In genomic region chr6:95723638-95724037, GRCh38 we compare ENCODE assay signal across 14 cellular contexts.
"Had no signal": no experiment of that assay in that cellular context is flagged by ENCODE, and none has a peak within 500 bp of the region (broad histone marks: within the 10 kb centered on the region; RNA-seq: fewer than 3 reads in every experiment).

No MANE protein-coding gene starts in this region.

- H3K4me3 ChIP-seq: dorsolateral prefrontal cortex, mucosa of descending colon, tibial artery had no signal

- H3K4me3 Mint-ChIP-seq: endodermal cell; naive thymus-derived CD4-positive, alpha-beta T cell; stimulated activated memory B cell treated with anti-CD40 and anti-IgM and Interleukin-4, amounts not matched to agents 10 μg/mL and 1 μg/mL and 100 μg/mL, for 72 hours had no signal

- H3K79me2 ChIP-seq: parathyroid adenoma had no signal

- H3K27me3 Mint-ChIP-seq: naive thymus-derived CD4-positive, alpha-beta T cell; stimulated activated memory B cell treated with anti-CD40 and anti-IgM and Interleukin-4, amounts not matched to agents 10 μg/mL and 1 μg/mL and 100 μg/mL, for 72 hours had no signal

- H3K4me1 Mint-ChIP-seq: naive thymus-derived CD4-positive, alpha-beta T cell; stimulated activated memory B cell treated with anti-CD40 and anti-IgM and Interleukin-4, amounts not matched to agents 10 μg/mL and 1 μg/mL and 100 μg/mL, for 72 hours had no signal

- H3K9me3 ChIP-seq: neutrophil had no signal

- DNase-seq: activated naive CD4-positive, alpha-beta T cell; activated T-cell treated with anti-CD3 and anti-CD28 coated beads for 4 hours; anterior cingulate cortex; dorsolateral prefrontal cortex; endodermal cell; mucosa of descending colon; naive thymus-derived CD4-positive, alpha-beta T cell; stimulated activated CD4-positive, alpha-beta T cell treated with anti-CD3 and anti-CD28 coated beads, Interleukin-2, amount 100 ng/mL, for 48 hours; tibial artery had no signal

- H3K27me3 ChIP-seq: dorsolateral prefrontal cortex, neutrophil, tibial artery had no signal

- H3K36me3 ChIP-seq: neutrophil, tibial artery had no signal

- H3K27ac Mint-ChIP-seq: endodermal cell; naive thymus-derived CD4-positive, alpha-beta T cell; stimulated activated memory B cell treated with anti-CD40 and anti-IgM and Interleukin-4, amounts not matched to agents 10 μg/mL and 1 μg/mL and 100 μg/mL, for 72 hours had no signal

- H3K36me3 Mint-ChIP-seq: stimulated activated memory B cell treated with anti-CD40 and anti-IgM and Interleukin-4, amounts not matched to agents 10 μg/mL and 1 μg/mL and 100 μg/mL, for 72 hours had no signal

- H3K27ac ChIP-seq: dorsolateral prefrontal cortex, neutrophil, parathyroid adenoma, tibial artery had no signal

- H3K9ac ChIP-seq: parathyroid adenoma had no signal

- H2AFZ ChIP-seq: parathyroid adenoma had no signal

- ATAC-seq: activated CD4-positive, CD25-positive, alpha-beta regulatory T cell treated with anti-CD3 and anti-CD28 coated beads, Interleukin-2, amount 50 U/mL, for 24 hours; mucosa of descending colon; naive thymus-derived CD4-positive, alpha-beta T cell; stimulated activated memory B cell treated with anti-CD40 and anti-IgM and Interleukin-4, amounts not matched to agents 10 μg/mL and 1 μg/mL and 100 μg/mL, for 72 hours had no signal

- FAIRE-seq: urothelium cell line had no signal

- H3K4me1 ChIP-seq: parathyroid adenoma, tibial artery had no signal
